In the genomic region with DNA sequence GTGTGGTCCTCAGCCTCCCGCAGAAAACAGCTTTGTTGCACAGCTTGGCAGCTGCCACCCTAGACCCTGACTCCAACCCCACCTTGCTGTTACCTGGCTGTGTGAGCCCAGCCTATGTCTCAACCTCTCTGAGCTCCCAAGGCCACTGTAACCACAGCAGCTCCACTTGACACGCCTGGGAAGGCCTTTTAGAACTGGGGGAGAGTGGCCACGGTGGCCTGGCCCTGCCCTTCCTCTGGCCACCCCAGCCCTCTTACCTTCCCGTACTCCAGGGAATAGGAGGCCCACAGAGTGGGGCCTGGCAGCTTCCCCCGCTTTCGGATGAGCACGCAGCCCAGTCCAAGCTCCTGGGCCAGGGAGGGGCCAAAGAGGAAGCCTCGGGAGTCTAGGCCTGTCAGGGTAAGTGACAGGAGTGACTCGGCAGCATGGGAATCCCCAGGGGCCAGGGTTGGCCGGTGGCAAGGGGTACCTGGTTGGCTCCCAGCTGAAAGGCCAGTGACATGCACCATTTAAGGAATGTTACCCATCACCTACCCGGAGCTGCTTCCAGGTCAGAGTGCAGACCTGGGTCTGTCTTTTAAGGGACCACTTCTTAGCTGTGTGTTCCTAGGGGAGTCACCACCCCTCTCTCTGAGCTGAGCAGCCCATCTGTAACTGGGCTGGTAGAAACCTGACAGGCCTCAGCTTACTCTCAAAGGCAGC, we compare ENCODE assay signal across 9 cellular contexts. TPM values are rescaled to one million over a fixed set of nuclear protein-coding genes. Genes with fewer than 3 reads are reported as not detected.
DNase-seq lines count a peak whose midpoint lies in the region; ATAC-seq, FAIRE-seq and TF ChIP-seq lines count a peak whose summit lies in the region.
"Had no signal": no experiment of that assay in that cellular context is flagged by ENCODE, and none has a peak within 500 bp of the region (broad histone marks: within the 10 kb centered on the region; RNA-seq: fewer than 3 reads in every experiment).

No MANE protein-coding gene starts in this region.

- peaks cover 31 to 43% of the 10 kb centered on the region in 2 experiments for H4K20me1 ChIP-seq in H1 (replicated peaks in 1 of 2; ENCODE audit: control insufficient read depth in 1 of 2, insufficient read depth in 2 of 2, low read length in 2 of 2)

- peak; percentile 29; the same call in 1 of the 2 replicates for TF ChIP-seq POLR2A in Raji (IDR thresholded peaks at IDR 0.05; ENCODE audit: insufficient read depth, low read depth, low read length)
- TF ChIP-seq POLR2A in H1 (IDR thresholded peaks at IDR 0.05; ENCODE audit: control extremely low read depth in 1 of 2, low read depth in 2 of 2, low read length in 2 of 2): peak in 1 of 2 experiments; percentile 0; a peak in 1 of 3 replicates

- no peak for TF ChIP-seq RAD21 in H1 (IDR thresholded peaks at IDR 0.05 in 1 of 2, conservative IDR thresholded peaks at IDR 0.05 in 1 of 2; ENCODE audit: low read depth in 2 of 2, low read length in 2 of 2)

- H3K14ac ChIP-seq in H1 (ENCODE audit: insufficient read length) (no peak overlapping the region), trophoblast cell (ENCODE audit: low read length) (peak overlapping the region; percentile 67)

- no peaks in the 10 kb centered on the region for H3K9me3 ChIP-seq in H1 (ENCODE audit: insufficient read depth in 2 of 2, low read depth in 1 of 2, low read length in 1 of 2)
- peaks cover 2% of the 10 kb centered on the region for H3K9me3 ChIP-seq in trophoblast cell (ENCODE audit: insufficient read depth, low read depth, low read length)

- peak overlapping the region in 3 of 4 experiments; percentile 39 to 86 (median 86); a peak in 3 of 7 replicates for H3K9ac ChIP-seq in H1 (replicated peaks in 1 of 4; ENCODE audit: extremely low read depth in 1 of 4, low read depth in 3 of 4, low read length in 3 of 4)
- H3K9ac ChIP-seq in trophoblast cell (ENCODE audit: low read length): peak overlapping the region; percentile 30

- no peak for TF ChIP-seq CTCF in H1 (IDR thresholded peaks at IDR 0.05; ENCODE audit: control extremely low read depth in 1 of 3, insufficient read depth in 1 of 3, low read depth in 1 of 3, low read length in 3 of 3)

- ATAC-seq in GM18498 (IDR thresholded peaks at IDR 0.05; ENCODE audit: unreplicated experiment): no peak

- FAIRE-seq in H1 (lab: Jason Lieb, UNC): no peak
- FAIRE-seq: G401.6 had no signal

- H4K5ac ChIP-seq in H1 (ENCODE audit: insufficient read length, low read depth, low read length): no peak overlapping the region

- H3K18ac ChIP-seq in H1 (ENCODE audit: extremely low read depth, low read length): no peak overlapping the region
- no peak overlapping the region for H3K18ac ChIP-seq in trophoblast cell (ENCODE audit: low read length)

- H3K56ac ChIP-seq in H1 (replicated peaks; ENCODE audit: insufficient read length, low read depth, low read length): no peak overlapping the region

- H3K27me3 ChIP-seq in H1 (replicated peaks in 1 of 4; ENCODE audit: control insufficient read depth in 3 of 4, extremely low read depth in 1 of 4, insufficient read depth in 3 of 4, low read length in 3 of 4) (no peaks in the 10 kb centered on the region), trophoblast cell (ENCODE audit: insufficient read depth, low read length) (no peaks in the 10 kb centered on the region)

- H3K36me3 ChIP-seq in H1 (ENCODE audit: control insufficient read depth in 2 of 4, insufficient read depth in 4 of 4, low read length in 3 of 4) (peaks cover 32 to 54% (median 40%) of the 10 kb centered on the region in 4 experiments), trophoblast cell (ENCODE audit: control insufficient read depth in 1 of 2, insufficient read depth in 2 of 2, low read length in 2 of 2) (peaks cover 44 to 47% of the 10 kb centered on the region in 2 experiments)

- H3K27ac ChIP-seq in H1 (ENCODE audit: low read depth, low read length): peak overlapping the region; percentile 19; the same call in 1 of the 2 replicates
- H3K27ac ChIP-seq in trophoblast cell (ENCODE audit: low read depth, low read length): peak overlapping the region; percentile 39

- DNase-seq in SKM-1 treated with dmso at 0.1 percent for 144 hours (lab: John Stamatoyannopoulos, UW; ENCODE audit: unreplicated experiment): peak; percentile 29
- no peak for DNase-seq in SKM-1 (lab: John Stamatoyannopoulos, UW; ENCODE audit: unreplicated experiment)
- no peak for DNase-seq in H1 (ENCODE audit: low read depth in 1 of 2, low spot score in 2 of 2)
- DNase-seq in trophoblast cell: peak; percentile 36 to 38
- DNase-seq in NCI-H2029 treated with DMSO at 0.1 percent for 48 hours (lab: John Stamatoyannopoulos, UW): no peak
- DNase-seq in OCI-M2 (lab: John Stamatoyannopoulos, UW; ENCODE audit: unreplicated experiment): no peak

- no peak overlapping the region for H2BK12ac ChIP-seq in H1 (ENCODE audit: low read depth, low read length)
- no peak overlapping the region for H2BK12ac ChIP-seq in trophoblast cell (ENCODE audit: low read length)

- H2BK5ac ChIP-seq in H1 (ENCODE audit: low read depth, low read length): no peak overlapping the region
- no peak overlapping the region for H2BK5ac ChIP-seq in trophoblast cell (ENCODE audit: low read depth, low read length, poor library complexity)

- no peak overlapping the region for H2BK15ac ChIP-seq in H1 (ENCODE audit: low read length)

- CTCF ChIA-PET in H1 (lab: Charles Lee; ENCODE audit: partially characterized antibody): interaction anchor here (0.5 to 2.6 kb wide), 22 partner anchors 10 to 404 kb away, joined by 3 to 16 read pairs (median 4); a partner anchor contains a TSS

- H3K79me1 ChIP-seq in H1 (ENCODE audit: low read depth, low read length) (peaks cover 6% of the 10 kb centered on the region; the same call in 1 of the 2 replicates), trophoblast cell (ENCODE audit: low read length) (peaks cover 14% of the 10 kb centered on the region)

- no peak overlapping the region for H4K12ac ChIP-seq in trophoblast cell (ENCODE audit: low read depth, low read length)

- H3K23ac ChIP-seq in H1 (ENCODE audit: insufficient read length) (no peak overlapping the region), trophoblast cell (ENCODE audit: low read length) (no peak overlapping the region)

- H3K4me1 ChIP-seq in H1 (replicated peaks in 1 of 4; ENCODE audit: control insufficient read depth in 3 of 4, insufficient read depth in 4 of 4, low read length in 3 of 4) (peaks cover 0 to 11% (median 5%) of the 10 kb centered on the region in 4 experiments; a peak in 6 of 7 replicates), trophoblast cell (ENCODE audit: control insufficient read depth in 1 of 2, insufficient read depth in 2 of 2, low read length in 2 of 2) (peaks cover 9 to 22% of the 10 kb centered on the region in 2 experiments)

- H4K91ac ChIP-seq in H1 (replicated peaks; ENCODE audit: insufficient read length, low read length) (no peak overlapping the region), trophoblast cell (ENCODE audit: low read depth, low read length) (no peak overlapping the region)

- H3K4ac ChIP-seq in H1 (replicated peaks; ENCODE audit: insufficient read length, low read depth, low read length): no peak overlapping the region
- no peak overlapping the region for H3K4ac ChIP-seq in trophoblast cell (ENCODE audit: low read depth, low read length)

- H3K79me2 ChIP-seq in H1 (ENCODE audit: control insufficient read depth in 1 of 2, insufficient read depth in 2 of 2, low read length in 2 of 2) (peaks cover 0 to 20% of the 10 kb centered on the region in 2 experiments; a peak in 2 of 4 replicates), trophoblast cell (ENCODE audit: control insufficient read depth, insufficient read depth, low read length, poor library complexity) (peaks cover 9% of the 10 kb centered on the region)

- TF ChIP-seq EP300 in H1 (IDR thresholded peaks at IDR 0.05; ENCODE audit: borderline replicate concordance in 1 of 2, low read depth in 2 of 2, low read length in 2 of 2): no peak

- H2BK20ac ChIP-seq in H1 (ENCODE audit: low read length): no peak overlapping the region

- H4K8ac ChIP-seq in H1 (ENCODE audit: extremely low read depth, insufficient read depth, low read length) (no peak overlapping the region), trophoblast cell (ENCODE audit: low read depth, low read length) (no peak overlapping the region)

- peaks cover 10% of the 10 kb centered on the region for H3K23me2 ChIP-seq in H1 (ENCODE audit: low read depth, low read length)

- H2BK120ac ChIP-seq in H1 (replicated peaks; ENCODE audit: low read depth, low read length) (no peak overlapping the region), trophoblast cell (ENCODE audit: insufficient read depth, low read length, poor library complexity) (no peak overlapping the region)

- H3K4me2 ChIP-seq in H1 (ENCODE audit: insufficient read depth in 1 of 2, low read depth in 2 of 2, low read length in 2 of 2) (peak overlapping the region; percentile 82 to 90), trophoblast cell (ENCODE audit: low read length) (peak overlapping the region; percentile 98)

- no peak overlapping the region for H2AFZ ChIP-seq in H1 (ENCODE audit: low read length)
- H2AFZ ChIP-seq in trophoblast cell (ENCODE audit: insufficient read depth, low read length, poor library complexity): no peak overlapping the region

- WGBS in H1 (ENCODE audit: extremely low coverage in 1 of 2, insufficient coverage in 1 of 2, insufficient read length in 1 of 2, insufficient replicate concordance in 2 of 2, low coverage in 1 of 2, low lambda C conversion rate in 2 of 2, missing lambda C conversion rate in 1 of 2), 2 experiments: 85% methylated on average over 10 of the region's 11 CpGs; no CpG with 5 or more reads in 1 of the 2 experiments
- no CpG with 5 or more reads among the region's 11 CpGs for WGBS in trophoblast cell (ENCODE audit: extremely low coverage, insufficient coverage, insufficient read length)

- POLR2A ChIA-PET in H1 (lab: Charles Lee; ENCODE audit: partially characterized antibody): interaction anchor here (0.6 to 8.1 kb wide), 40 partner anchors 9 to 392 kb away, joined by 3 to 77 read pairs (median 4); a partner anchor contains a TSS

- H2AK5ac ChIP-seq in H1 (ENCODE audit: low read depth, low read length) (no peak overlapping the region), trophoblast cell (ENCODE audit: low read length) (no peak overlapping the region)

- H3K4me3 ChIP-seq in H1 (ENCODE audit: extremely low read depth in 1 of 4, insufficient read depth in 2 of 4, low read depth in 3 of 4, low read length in 4 of 4) (peak overlapping the region; percentile 67 to 86 (median 82)), trophoblast cell (ENCODE audit: low read depth, low read length) (no peak overlapping the region)

RNA-seq across cellular contexts. Expression of a gene that starts 1.4 kb away (rescaled TPM):
- total RNA-seq in H1 (2021; fragmentation: NEBNext Ultra II Directional; extraction: Animal tissue kit (Norgen Biotek cat#: 25700)): 221 and 244 TPM in 2 replicates
- 267 and 272 TPM in 2 replicates for polyA plus RNA-seq in H1 (2011; rRNA removed)
- polyA plus RNA-seq in H1 (2011; cell fraction: cytosol; rRNA removed): 183 TPM
- 229 TPM for polyA plus RNA-seq in H1 (2011; cell fraction: nucleus; rRNA removed)
- polyA plus RNA-seq in H1 (2012, experiment 1 of 2): 277 to 336 TPM (median 307 TPM) in 4 replicates
- polyA plus RNA-seq in H1 (2012, experiment 2 of 2): 319 TPM
- polyA plus RNA-seq in H1 (2013, experiment 1 of 2): 268 TPM
- polyA plus RNA-seq in H1 (2013, experiment 2 of 2): 292 TPM
- polyA minus RNA-seq in H1 (2011; rRNA and poly(A)+ RNA removed): 35.1 and 46.4 TPM in 2 replicates
- polyA minus RNA-seq in H1 (2011; cell fraction: cytosol; rRNA and poly(A)+ RNA removed): 153 TPM
- polyA minus RNA-seq in H1 (2011; cell fraction: nucleus; rRNA and poly(A)+ RNA removed): 113 TPM
- polyA plus RNA-seq in trophoblast cell (2013): 95.8 and 96.2 TPM in 2 replicates

RNA-seq across cellular contexts. Expression of a gene that starts 6.7 kb away (rescaled TPM):
- total RNA-seq in H1 (2021; fragmentation: NEBNext Ultra II Directional; extraction: Animal tissue kit (Norgen Biotek cat#: 25700)): 95.4 and 96.5 TPM in 2 replicates
- 76.7 and 141 TPM in 2 replicates for polyA plus RNA-seq in H1 (2011; rRNA removed)
- polyA plus RNA-seq in H1 (2011; cell fraction: cytosol; rRNA removed): 58.9 TPM
- 87.0 TPM for polyA plus RNA-seq in H1 (2011; cell fraction: nucleus; rRNA removed)
- 38.0 to 88.5 TPM (median 80.4 TPM) in 4 replicates for polyA plus RNA-seq in H1 (2012, experiment 1 of 2)
- 81.9 TPM for polyA plus RNA-seq in H1 (2012, experiment 2 of 2)
- polyA plus RNA-seq in H1 (2013, experiment 1 of 2): 43.2 TPM
- polyA plus RNA-seq in H1 (2013, experiment 2 of 2): 40.8 TPM
- 33.2 and 36.2 TPM in 2 replicates for polyA minus RNA-seq in H1 (2011; rRNA and poly(A)+ RNA removed)
- polyA minus RNA-seq in H1 (2011; cell fraction: cytosol; rRNA and poly(A)+ RNA removed): 144 TPM
- polyA minus RNA-seq in H1 (2011; cell fraction: nucleus; rRNA and poly(A)+ RNA removed): 89.1 TPM
- 19.4 and 19.8 TPM in 2 replicates for polyA plus RNA-seq in trophoblast cell (2013)

RNA-seq across cellular contexts. Expression of a gene that starts 25.3 kb away (rescaled TPM):
- 63.6 and 67.5 TPM in 2 replicates for total RNA-seq in H1 (2021; fragmentation: NEBNext Ultra II Directional; extraction: Animal tissue kit (Norgen Biotek cat#: 25700))
- polyA plus RNA-seq in H1 (2011; rRNA removed): 42.3 and 62.6 TPM in 2 replicates
- 43.1 TPM for polyA plus RNA-seq in H1 (2011; cell fraction: cytosol; rRNA removed)
- 361 TPM for polyA plus RNA-seq in H1 (2011; cell fraction: nucleus; rRNA removed)
- 37.5 to 75.6 TPM (median 65.9 TPM) in 4 replicates for polyA plus RNA-seq in H1 (2012, experiment 1 of 2)
- 43.7 TPM for polyA plus RNA-seq in H1 (2012, experiment 2 of 2)
- polyA plus RNA-seq in H1 (2013, experiment 1 of 2): 76.1 TPM
- 73.2 TPM for polyA plus RNA-seq in H1 (2013, experiment 2 of 2)
- 19.7 and 34.2 TPM in 2 replicates for polyA minus RNA-seq in H1 (2011; rRNA and poly(A)+ RNA removed)
- 33.0 TPM for polyA minus RNA-seq in H1 (2011; cell fraction: cytosol; rRNA and poly(A)+ RNA removed)
- 63.0 TPM for polyA minus RNA-seq in H1 (2011; cell fraction: nucleus; rRNA and poly(A)+ RNA removed)
- 77.3 and 84.7 TPM in 2 replicates for polyA plus RNA-seq in trophoblast cell (2013)

RNA-seq across cellular contexts. Expression of a gene that starts 46.4 kb away (rescaled TPM):
- 17.8 and 22.4 TPM in 2 replicates for total RNA-seq in H1 (2021; fragmentation: NEBNext Ultra II Directional; extraction: Animal tissue kit (Norgen Biotek cat#: 25700))
- polyA plus RNA-seq in H1 (2011; rRNA removed): 8.9 and 12.7 TPM in 2 replicates
- 9.8 TPM for polyA plus RNA-seq in H1 (2011; cell fraction: cytosol; rRNA removed)
- 28.1 TPM for polyA plus RNA-seq in H1 (2011; cell fraction: nucleus; rRNA removed)
- 15.7 to 17.2 TPM (median 16.7 TPM) in 4 replicates for polyA plus RNA-seq in H1 (2012, experiment 1 of 2)
- polyA plus RNA-seq in H1 (2012, experiment 2 of 2): 11.6 TPM
- 14.6 TPM for polyA plus RNA-seq in H1 (2013, experiment 1 of 2)
- 15.0 TPM for polyA plus RNA-seq in H1 (2013, experiment 2 of 2)
- polyA minus RNA-seq in H1 (2011; rRNA and poly(A)+ RNA removed): 7.5 and 10.5 TPM in 2 replicates
- 10.6 TPM for polyA minus RNA-seq in H1 (2011; cell fraction: cytosol; rRNA and poly(A)+ RNA removed)
- 22.3 TPM for polyA minus RNA-seq in H1 (2011; cell fraction: nucleus; rRNA and poly(A)+ RNA removed)
- polyA plus RNA-seq in trophoblast cell (2013): 20.9 and 21.0 TPM in 2 replicates

RNA-seq across cellular contexts. Expression of a gene that starts 46.6 kb away (rescaled TPM):
- total RNA-seq in H1 (2021; fragmentation: NEBNext Ultra II Directional; extraction: Animal tissue kit (Norgen Biotek cat#: 25700)): 94.0 and 98.7 TPM in 2 replicates
- 113 and 133 TPM in 2 replicates for polyA plus RNA-seq in H1 (2011; rRNA removed)
- polyA plus RNA-seq in H1 (2011; cell fraction: cytosol; rRNA removed): 98.2 TPM
- polyA plus RNA-seq in H1 (2011; cell fraction: nucleus; rRNA removed): 131 TPM
- 129 to 276 TPM (median 222 TPM) in 4 replicates for polyA plus RNA-seq in H1 (2012, experiment 1 of 2)
- polyA plus RNA-seq in H1 (2012, experiment 2 of 2): 213 TPM
- polyA plus RNA-seq in H1 (2013, experiment 1 of 2): 84.6 TPM
- polyA plus RNA-seq in H1 (2013, experiment 2 of 2): 84.6 TPM
- 61.8 and 63.2 TPM in 2 replicates for polyA minus RNA-seq in H1 (2011; rRNA and poly(A)+ RNA removed)
- polyA minus RNA-seq in H1 (2011; cell fraction: cytosol; rRNA and poly(A)+ RNA removed): 31.9 TPM
- polyA minus RNA-seq in H1 (2011; cell fraction: nucleus; rRNA and poly(A)+ RNA removed): 47.8 TPM
- 77.0 and 81.9 TPM in 2 replicates for polyA plus RNA-seq in trophoblast cell (2013)

Comparison
In these comparisons a context has a peak if more than half of its experiments do, and no peak if none do; other contexts are left out.
1. DNase-seq: peak in SKM-1 treated with dmso at 0.1 percent for 144 hours (single experiment) and trophoblast cell (2 of 2); none in SKM-1 (single experiment), H1 (0 of 2), NCI-H2029 treated with DMSO at 0.1 percent for 48 hours (single experiment) and OCI-M2 (single experiment).